ENCODE assay signal across 8 cellular contexts in genomic region chr1:207868769-207869721, GRCh38. TPM values are rescaled to one million over a fixed set of nuclear protein-coding genes. Genes with fewer than 3 reads are reported as not detected.
A peak's percentile ranks its signal among the peaks of the same experiment; 100 is the strongest.
DNase-seq lines count a peak whose midpoint lies in the region; ATAC-seq and TF ChIP-seq lines count a peak whose summit lies in the region.

No MANE protein-coding gene starts in this region.

- H3K27ac Mint-ChIP-seq in neural progenitor cell, result no peak overlapping the region

- H3K27ac ChIP-seq in neural progenitor cell (no peak overlapping the region), thoracic aorta (peak overlapping the region; percentile 89 to 90)

- H3K9me3 ChIP-seq in neural progenitor cell (ENCODE audit: low read depth) (no peaks in the 10 kb centered on the region), thoracic aorta (no peaks in the 10 kb centered on the region)

- no peaks in the 10 kb centered on the region for H3K79me2 ChIP-seq in neural progenitor cell (ENCODE audit: low read depth)

- H2AFZ ChIP-seq in neural progenitor cell (replicated peaks), result peak overlapping the region; percentile 86

- H3K4me3 ChIP-seq in neural progenitor cell (peak overlapping the region; percentile 82), thoracic aorta (peak overlapping the region; percentile 86)

- H3K9ac ChIP-seq in neural progenitor cell, result no peak overlapping the region

- H3K4me2 ChIP-seq in neural progenitor cell, result peak overlapping the region; percentile 98

- DNase-seq in DMS79 treated with DMSO at 0.1 percent for 48 hours (lab: John Stamatoyannopoulos, UW), result peak; percentile 60
- peak; percentile 71 for DNase-seq in HuH-7 (ENCODE audit: low spot score)
- peak; percentile 52 for DNase-seq in SHP77 (lab: John Stamatoyannopoulos, UW)
- DNase-seq in activated naive CD4-positive, alpha-beta T cell treated with Interleukin-2 at 50 U/mL for 16 hours, result peak; percentile 75
- DNase-seq in foreskin melanocyte, result peak; percentile 66
- peak; percentile 89 for DNase-seq in neural progenitor cell (ENCODE audit: low spot score)
- DNase-seq in thoracic aorta (ENCODE audit: low spot score), result no peak

- H3K27me3 ChIP-seq in neural progenitor cell (peaks cover 38% of the 10 kb centered on the region), thoracic aorta (replicated peaks; ENCODE audit: insufficient read depth) (no peaks in the 10 kb centered on the region)

- H3K4me3 Mint-ChIP-seq in neural progenitor cell, result peak overlapping the region; percentile 87

- peaks cover 18% of the 10 kb centered on the region for H3K4me1 Mint-ChIP-seq in neural progenitor cell

- peaks cover 5% of the 10 kb centered on the region for H3F3A ChIP-seq in neural progenitor cell (ENCODE audit: low read depth)

- H3K4me1 ChIP-seq in neural progenitor cell, result no peaks in the 10 kb centered on the region
- H3K4me1 ChIP-seq in thoracic aorta (ENCODE audit: control insufficient read depth in 1 of 2, low read depth in 2 of 2), result peaks cover 24 to 71% of the 10 kb centered on the region in 2 donors

- peaks cover 3% of the 10 kb centered on the region for H4K20me1 ChIP-seq in neural progenitor cell (ENCODE audit: low read depth)

- H3K9me3 Mint-ChIP-seq in neural progenitor cell, result no peaks in the 10 kb centered on the region

- peak; percentile 70 for TF ChIP-seq CTCF in neural progenitor cell (IDR thresholded peaks at IDR 0.05)
- TF ChIP-seq CTCF in thoracic aorta (IDR thresholded peaks at IDR 0.05), result peak; percentile 71

- H3K27me3 Mint-ChIP-seq in neural progenitor cell (ENCODE audit: insufficient read depth, low read depth), result peaks cover 9% of the 10 kb centered on the region

- ATAC-seq in GM21447 (IDR thresholded peaks at IDR 0.05; ENCODE audit: unreplicated experiment), result peak; percentile 50
- ATAC-seq in thoracic aorta (ENCODE audit: insufficient number of reproducible peaks, low FRiP score, low read depth), result peak; percentile 68

- peaks cover 7% of the 10 kb centered on the region for H3K36me3 Mint-ChIP-seq in neural progenitor cell

- H3K36me3 ChIP-seq in neural progenitor cell, result no peaks in the 10 kb centered on the region
- H3K36me3 ChIP-seq in thoracic aorta, result no peaks in the 10 kb centered on the region

RNA-seq across cellular contexts. Expression of gene CD34, which starts 41.9 kb away (rescaled TPM):
- total RNA-seq in neural progenitor cell (ENCODE audit: low replicate concordance) (0.12 and 0.43 TPM in 2 replicates), thoracic aorta (10 to 100 TPM; 67.8 to 77.3 TPM)

Comparison
In these comparisons a context has a peak if more than half of its experiments do, and no peak if none do; other contexts are left out.
1. RNA of gene CD34, which starts 41.9 kb away (total RNA-seq): 67.8 to 77.3 TPM in thoracic aorta; 0.12 to 0.43 TPM in neural progenitor cell; every median in the first group is over 10 times any median in the second.